Comparison of ENCODE assay signal across 8 cellular contexts in the genomic region with DNA sequence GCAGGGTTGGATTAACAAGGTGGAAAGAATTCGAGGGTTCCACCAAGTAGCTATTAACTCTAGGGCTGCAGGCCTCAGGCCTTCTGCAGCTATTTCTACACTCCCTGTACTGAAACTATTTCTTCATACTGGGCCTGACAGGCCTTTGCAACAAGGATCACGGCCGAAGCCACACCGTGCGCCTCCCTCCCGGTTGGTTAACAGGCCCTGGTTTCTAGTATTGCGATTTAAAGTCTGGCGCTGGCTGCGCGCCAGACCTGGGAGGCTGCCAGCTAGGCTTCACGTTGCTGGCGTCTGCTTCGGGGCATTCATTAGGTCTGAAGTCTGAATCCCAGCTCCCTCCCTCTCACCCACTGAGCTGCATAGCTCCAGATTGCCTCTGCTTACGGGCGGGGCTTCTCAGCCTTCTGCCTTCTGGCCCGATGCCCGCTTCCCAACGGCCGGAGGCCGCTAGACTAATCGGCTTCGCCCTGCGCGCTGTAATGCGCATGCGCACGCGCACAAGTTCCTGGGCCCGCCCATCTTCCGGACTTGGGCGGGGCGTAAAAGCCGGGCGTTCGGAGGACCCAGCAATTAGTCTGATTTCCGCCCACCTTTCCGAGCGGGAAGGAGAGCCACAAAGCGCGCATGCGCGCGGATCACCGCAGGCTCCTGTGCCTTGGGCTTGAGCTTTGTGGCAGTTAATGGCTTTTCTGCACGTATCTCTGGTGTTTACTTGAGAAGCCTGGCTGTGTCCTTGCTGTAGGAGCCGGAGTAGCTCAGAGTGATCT. TPM values are rescaled to one million over a fixed set of nuclear protein-coding genes. Genes with fewer than 3 reads are reported as not detected.
DNase-seq lines count a peak whose midpoint lies in the region; ATAC-seq and TF ChIP-seq lines count a peak whose summit lies in the region.

No MANE protein-coding gene starts in this region.

- TF ChIP-seq POLR2A in Peyer's patch (IDR thresholded peaks at IDR 0.05) (peak; percentile 79 to 94), esophagus squamous epithelium (IDR thresholded peaks at IDR 0.05) (peak in 3 of 4 donors; percentile 80 to 86 (median 85))

- peaks cover 0 to 23% (median 0%) of the 10 kb centered on the region in 4 donors for H3K4me1 ChIP-seq in Peyer's patch
- H3K4me1 ChIP-seq in esophagus squamous epithelium, result peaks cover 14 to 48% (median 20%) of the 10 kb centered on the region in 3 donors

- intact Hi-C loops in esophagus squamous epithelium (cut with DNase I), result loop anchor here (10.0 kb wide), 1 partner anchor 71 kb away; a partner anchor contains a TSS

- H3K36me3 ChIP-seq in KOPT-K1 (ENCODE audit: insufficient read depth, low read length) (peaks cover 55% of the 10 kb centered on the region), Peyer's patch (peaks cover 0 to 42% (median 3%) of the 10 kb centered on the region in 3 donors), esophagus squamous epithelium (peaks cover 15 to 46% (median 35%) of the 10 kb centered on the region in 3 donors)

- no peaks in the 10 kb centered on the region for H3K9me3 ChIP-seq in KOPT-K1 (ENCODE audit: insufficient read depth, low read length, poor library complexity, severe bottlenecking)
- H3K9me3 ChIP-seq in Peyer's patch, result no peaks in the 10 kb centered on the region
- no peaks in the 10 kb centered on the region for H3K9me3 ChIP-seq in esophagus squamous epithelium

- TF ChIP-seq CTCF in Peyer's patch (IDR thresholded peaks at IDR 0.05), result no peak
- TF ChIP-seq CTCF in esophagus squamous epithelium (IDR thresholded peaks at IDR 0.05), result peak in 1 of 6 experiments; percentile 36

- peak; percentile 69 for ATAC-seq in GM21786 (IDR thresholded peaks at IDR 0.05; ENCODE audit: unreplicated experiment)

- H3K4me3 ChIP-seq in Peyer's patch (peak overlapping the region; percentile 70 to 82 (median 77)), esophagus squamous epithelium (peak overlapping the region; percentile 88 to 92 (median 90))

- WGBS in esophagus squamous epithelium, 2 donors, result 0% methylated on average over 11 to 19 of the region's 46 CpGs

- H3K27me3 ChIP-seq in Peyer's patch (no peaks in the 10 kb centered on the region), esophagus squamous epithelium (no peaks in the 10 kb centered on the region)

- H3K27ac ChIP-seq in KOPT-K1 (ENCODE audit: low read depth, low read length, poor library complexity, severe bottlenecking) (peak overlapping the region; percentile 94), Peyer's patch (peak overlapping the region; percentile 90 to 96 (median 95)), esophagus squamous epithelium (peak overlapping the region; percentile 98 to 99 (median 98))

- DNase-seq in DMS79 (lab: John Stamatoyannopoulos, UW) (peak; percentile 96), Peyer's patch (peak; percentile 92 to 99 (median 98)), activated T-helper 1 cell treated with Interleukin-2 at 50 U/mL for 16 hours (ENCODE audit: low read depth) (peak; percentile 91), esophagus squamous epithelium (lab: John Stamatoyannopoulos, UW) (peak; percentile 69), myocyte (ENCODE audit: low read depth) (peak; percentile 99)
- peak; percentile 91 to 92 for DNase-seq in stimulated activated CD8-positive, alpha-beta memory T cell treated with anti-CD3 and anti-CD28 coated beads, Interleukin-7, amount 100 ng/mL, for 4 hours (ENCODE audit: low read depth in 2 of 2)

RNA-seq across cellular contexts. Expression of a gene that starts 1.6 kb away (rescaled TPM):
- total RNA-seq in Peyer's patch, result 100 to 1,000 TPM; 220 to 579 (median 534) TPM
- 1,000 to 10,000 TPM in 1 of 4 donors, 100 to 1,000 TPM in 3; 515 to 1,072 (median 673) TPM for total RNA-seq in esophagus squamous epithelium
- total RNA-seq in myocyte, result 316 and 487 TPM in 2 replicates
- 1,131 TPM for polyA plus RNA-seq in myocyte (2012)

RNA-seq across cellular contexts. Expression of a gene that starts 16.2 kb away (rescaled TPM):
- total RNA-seq in Peyer's patch (not detected), esophagus squamous epithelium (not detected), myocyte (not detected in 2 replicates)
- not detected for polyA plus RNA-seq in myocyte (2012)

RNA-seq across cellular contexts. Expression of a gene that starts 59.7 kb away (rescaled TPM):
- total RNA-seq in Peyer's patch (not detected), esophagus squamous epithelium (not detected), myocyte (not detected in 2 replicates)
- polyA plus RNA-seq in myocyte (2012), result 0.05 TPM

Comparison
In these comparisons a context has a peak if more than half of its experiments do, and no peak if none do; other contexts are left out.
1. Peak in every context shown above with its lines: DNase-seq, ATAC-seq, H3K4me3 ChIP-seq and H3K27ac ChIP-seq.